Comparison of ENCODE assay signal across 8 cellular contexts in the genomic region with DNA sequence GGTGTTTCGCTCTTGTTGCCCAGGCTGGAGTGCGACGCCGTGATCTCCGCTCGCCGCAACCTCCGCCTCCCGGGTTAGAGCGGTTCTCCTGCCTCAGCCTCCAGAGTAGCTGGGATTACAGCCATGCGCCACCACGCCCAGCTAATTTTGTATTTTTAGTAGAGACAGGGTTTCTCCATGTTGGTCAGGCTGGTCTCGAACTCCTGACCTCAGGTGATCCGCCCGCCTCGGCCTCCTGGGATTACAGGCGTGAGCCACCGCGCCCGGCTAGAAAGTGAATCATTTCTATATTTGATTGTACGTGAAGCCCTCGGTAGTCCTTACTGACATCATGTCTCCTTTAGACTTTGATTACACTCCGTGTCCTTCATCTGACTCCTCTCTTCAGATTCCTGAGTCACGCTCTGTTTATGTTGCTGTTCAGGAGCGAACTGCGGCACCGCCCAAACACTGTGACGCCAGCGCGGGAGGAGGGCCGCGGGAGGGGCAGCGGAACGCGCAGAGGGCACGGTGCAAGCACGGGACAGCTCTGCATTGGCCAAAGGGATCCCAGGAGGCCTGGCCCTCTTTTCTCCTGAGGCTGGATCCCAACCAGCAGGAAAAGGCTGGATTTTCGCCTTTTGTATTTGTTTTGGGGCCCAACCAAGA.
DNase-seq lines count a peak whose midpoint lies in the region; ATAC-seq and TF ChIP-seq lines count a peak whose summit lies in the region.

No MANE protein-coding gene starts in this region.

- H3K27ac ChIP-seq in coronary artery: peak overlapping the region; percentile 99

- H3K4me3 ChIP-seq in coronary artery: peak overlapping the region; percentile 84

- no peak for TF ChIP-seq CTCF in coronary artery (IDR thresholded peaks at IDR 0.05)

- ATAC-seq in GM18511 (IDR thresholded peaks at IDR 0.05; ENCODE audit: unreplicated experiment): peak; percentile 71
- ATAC-seq in HG03354 (IDR thresholded peaks at IDR 0.05; ENCODE audit: poor library complexity, severe bottlenecking, unreplicated experiment): peak; percentile 61
- no peak for ATAC-seq in HG03135 (IDR thresholded peaks at IDR 0.05; ENCODE audit: unreplicated experiment)

- DNase-seq in NCI-H526 treated with DMSO at 0.1 percent for 48 hours (lab: John Stamatoyannopoulos, UW) (peak; percentile 63), coronary artery (ENCODE audit: low spot score) (peak; percentile 99), kidney glomerular epithelial cell (lab: John Stamatoyannopoulos, UW) (peak; percentile 100)
- DNase-seq in activated CD4-positive, alpha-beta T cell treated with anti-CD3 and anti-CD28 coated beads, Interleukin-2, amount 50 U/mL, for 24 hours (ENCODE audit: low read depth in 1 of 2, low spot score in 1 of 2): peak; percentile 64 to 79
- peak; percentile 89 for DNase-seq in stimulated activated CD4-positive, alpha-beta T cell treated with anti-CD3 and anti-CD28 coated beads, Interleukin-15, amount 100 ng/mL, for 24 hours
